ENCODE assay signal across 1 cellular context in genomic region chr15:78104119-78104479, GRCh38.
TF ChIP-seq lines count a peak whose summit lies in the region.

No MANE protein-coding gene starts in this region.

TF ChIP-seq in SK-N-SH treated with all-trans-retinoic acid at 6 μM for 48 hours, 23 proteins besides CTCF, POLR2A, EP300 and RAD21 (continued from another document):
- no peak for TF ChIP-seq TSHZ2 (CRISPR knock-in tag; IDR thresholded peaks at IDR 0.05)
- no peak for TF ChIP-seq RARB (CRISPR knock-in tag; IDR thresholded peaks at IDR 0.05)
- no peak for TF ChIP-seq OSR1 (CRISPR knock-in tag; IDR thresholded peaks at IDR 0.05)
- TF ChIP-seq ESRRG (CRISPR knock-in tag; IDR thresholded peaks at IDR 0.05): no peak
